In genomic region chr10:86438091-86438749, GRCh38 we compare ENCODE assay signal across 34 cellular contexts.
DNase-seq lines count a peak whose midpoint lies in the region; ATAC-seq, FAIRE-seq and TF ChIP-seq lines count a peak whose summit lies in the region.
"Had no signal": no experiment of that assay in that cellular context is flagged by ENCODE, and none has a peak within 500 bp of the region (broad histone marks: within the 10 kb centered on the region; RNA-seq: fewer than 3 reads in every experiment).

No MANE protein-coding gene starts in this region.

- CTCF ChIA-PET in Calu3 (lab: Charles Lee) (interaction anchor here (0.8 kb wide), 1 partner anchor 38 kb away, joined by 3 read pairs; no protein-coding TSS in a partner anchor), T-cell (lab: Charles Lee) (no interaction called here)

- H3K27ac Mint-ChIP-seq in Calu3 (ENCODE audit: unreplicated experiment) = peak overlapping the region; percentile 21
- H3K27ac Mint-ChIP-seq in T-cell = peak overlapping the region; percentile 27 to 44
- H3K27ac Mint-ChIP-seq: activated naive CD4-positive, alpha-beta T cell treated with anti-CD3 and anti-CD28 coated beads, Interleukin-2, amount 10 ng/mL, durations not matched to agents 7 days and 5 days; memory B cell; T-helper 1 cell treated with Interleukin-12 subunit alpha and Interleukin-12 subunit beta and Interleukin-4 antibody, amounts not matched to agents 30 μg/mL and 1 μg/mL, for 36 hours had no signal

- TF ChIP-seq CTCF in Calu3 (IDR thresholded peaks at IDR 0.05; ENCODE audit: unreplicated experiment) = no peak
- no peak for TF ChIP-seq CTCF in hepatocyte (IDR thresholded peaks at IDR 0.05; ENCODE audit: poor library complexity)
- no peak for TF ChIP-seq CTCF in pancreas (IDR thresholded peaks at IDR 0.05)
- no peak for TF ChIP-seq CTCF in vagina (IDR thresholded peaks at IDR 0.05)

- BruUV-seq in Calu3 (replicated peaks; lab: Mats Ljungman, UMichigan) = no TSS peak

- no peak for TF ChIP-seq POLR2A in vagina (IDR thresholded peaks at IDR 0.05)

- H3K27ac ChIP-seq in hepatocyte (peak overlapping the region; percentile 59), pancreas (peak overlapping the region in 2 of 4 donors; percentile 38 to 64), vagina (no peak overlapping the region)
- H3K27ac ChIP-seq: esophagus squamous epithelium, heart right ventricle, prostate gland, upper lobe of left lung had no signal

- H3K27me3 Mint-ChIP-seq in Calu3 (ENCODE audit: unreplicated experiment) (no peaks in the 10 kb centered on the region), T-cell (no peaks in the 10 kb centered on the region)
- H3K27me3 Mint-ChIP-seq: activated naive CD4-positive, alpha-beta T cell treated with anti-CD3 and anti-CD28 coated beads, Interleukin-2, amount 10 ng/mL, durations not matched to agents 7 days and 5 days; memory B cell had no signal

- POLR2A ChIA-PET in T-cell (lab: Charles Lee) = interaction anchor here in 1 of 2 donors (0.6 kb wide), 2 partner anchors 56 to 187 kb away, joined by 4 to 5 read pairs; no protein-coding TSS in a partner anchor

- H3K36me3 Mint-ChIP-seq in Calu3 (ENCODE audit: insufficient read depth, unreplicated experiment) (peaks cover 42% of the 10 kb centered on the region), T-cell (peaks cover 51% of the 10 kb centered on the region)

- H3K4me1 Mint-ChIP-seq in Calu3 (ENCODE audit: low read depth, unreplicated experiment) (peaks cover 34% of the 10 kb centered on the region), T-cell (peaks cover 17 to 20% (median 17%) of the 10 kb centered on the region in 3 donors)
- H3K4me1 Mint-ChIP-seq: memory B cell had no signal

- intact Hi-C loops in Calu3 (cut with micrococcal nuclease; ENCODE audit: unreplicated experiment) (loop anchor here (5.0 kb wide), 1 partner anchor 36 kb away; no protein-coding TSS in a partner anchor), pancreas (cut with DNase I) (no loop called here), left ventricle myocardium superior (cut with micrococcal nuclease) (no loop called here), vagina (cut with DNase I) (no loop called here)

- H3K27me3 ChIP-seq in hepatocyte = no peaks in the 10 kb centered on the region
- no peaks in the 10 kb centered on the region for H3K27me3 ChIP-seq in pancreas
- no peaks in the 10 kb centered on the region for H3K27me3 ChIP-seq in vagina
- H3K27me3 ChIP-seq: esophagus squamous epithelium, heart right ventricle, neutrophil, upper lobe of left lung had no signal

- H3K36me3 ChIP-seq in hepatocyte (replicated peaks; ENCODE audit: insufficient read depth, low read depth) = no peaks in the 10 kb centered on the region
- peaks cover 0 to 14% (median 5%) of the 10 kb centered on the region in 3 donors for H3K36me3 ChIP-seq in pancreas
- H3K36me3 ChIP-seq in vagina = peaks cover 0 to 34% of the 10 kb centered on the region in 2 donors

- H4K20me1 ChIP-seq in hepatocyte (ENCODE audit: insufficient read depth, poor library complexity, severe bottlenecking) = no peaks in the 10 kb centered on the region

- H3K4me1 ChIP-seq in hepatocyte (ENCODE audit: insufficient read depth) = peaks cover 10% of the 10 kb centered on the region
- peaks cover 13 to 42% (median 40%) of the 10 kb centered on the region in 3 donors for H3K4me1 ChIP-seq in pancreas
- H3K4me1 ChIP-seq in vagina = no peaks in the 10 kb centered on the region
- H3K4me1 ChIP-seq: prostate gland had no signal

- WGBS in hepatocyte (ENCODE audit: low lambda C conversion rate, missing lambda C conversion rate) = 78% methylated on average over 8 of the region's 8 CpGs
- 22 to 32% methylated on average over 8 of the region's 8 CpGs for WGBS in pancreas, 2 donors

- no peaks in the 10 kb centered on the region for H3K9me3 Mint-ChIP-seq in Calu3 (ENCODE audit: low read depth, unreplicated experiment)
- no peaks in the 10 kb centered on the region for H3K9me3 Mint-ChIP-seq in T-cell
- H3K9me3 Mint-ChIP-seq: activated naive CD4-positive, alpha-beta T cell treated with anti-CD3 and anti-CD28 coated beads, Interleukin-2, amount 10 ng/mL, durations not matched to agents 7 days and 5 days; memory B cell; T-helper 1 cell treated with Interleukin-12 subunit alpha and Interleukin-12 subunit beta and Interleukin-4 antibody, amounts not matched to agents 30 μg/mL and 1 μg/mL, for 36 hours had no signal

- no peak for FAIRE-seq in pancreas (lab: Jason Lieb, UNC)
- FAIRE-seq: endometrium, G401.6, TTC549 had no signal

- no peaks in the 10 kb centered on the region for H3K9me2 ChIP-seq in hepatocyte (replicated peaks; ENCODE audit: insufficient read depth)

- ATAC-seq in T-cell (replicated peaks in 1 of 4) (no peak), pancreas (peak; percentile 47 to 61 (median 53)), left ventricle myocardium superior (no peak)
- ATAC-seq: heart right ventricle had no signal

- H3K9me3 ChIP-seq in hepatocyte (ENCODE audit: low read depth) (no peaks in the 10 kb centered on the region), pancreas (no peaks in the 10 kb centered on the region), vagina (no peaks in the 10 kb centered on the region)
- H3K9me3 ChIP-seq: esophagus squamous epithelium, heart right ventricle, neutrophil, prostate gland, upper lobe of left lung had no signal

- H3K79me2 ChIP-seq in hepatocyte = no peaks in the 10 kb centered on the region

- H3K4me2 ChIP-seq in hepatocyte = no peak overlapping the region

- no peak for DNase-seq in Calu3
- DNase-seq in T-cell = no peak
- DNase-seq in hepatocyte (ENCODE audit: low spot score) = no peak
- DNase-seq in pancreas = no peak
- DNase-seq in left ventricle myocardium superior = no peak
- no peak for DNase-seq in vagina (ENCODE audit: extremely low spot score in 2 of 2)
- DNase-seq in amniotic stem cell (lab: John Stamatoyannopoulos, UW) = no peak
- no peak for DNase-seq in HPDE6-E6E7 (ENCODE audit: extremely low spot score)
- DNase-seq: activated CD4-positive, alpha-beta T cell treated with anti-CD3 and anti-CD28 coated beads for 1 hour; activated naive CD4-positive, alpha-beta T cell treated with anti-CD3 and anti-CD28 coated beads, Interleukin-2, amount 10 ng/mL, durations not matched to agents 7 days and 5 days; activated T-cell treated with anti-CD3 and anti-CD28 coated beads, Interleukin-2, amount 50 U/mL, for 1 hour; aorta; caudate nucleus; dermis blood vessel endothelial cell; DMS53; esophagus squamous epithelium; foreskin melanocyte; HCEC 1CT; heart right ventricle; Kasumi-1; kidney glomerular epithelial cell; NCI-H1436; NCI-H2107; NCI-H446; NCI-H774; stimulated activated CD4-positive, alpha-beta T cell treated with anti-CD3 and anti-CD28 coated beads, Interleukin-15, amount 100 ng/mL, for 24 hours; upper lobe of left lung had no signal

- H3K4me3 Mint-ChIP-seq in Calu3 (ENCODE audit: low read depth, unreplicated experiment) (no peak overlapping the region), T-cell (no peak overlapping the region)
- H3K4me3 Mint-ChIP-seq: activated naive CD4-positive, alpha-beta T cell treated with anti-CD3 and anti-CD28 coated beads, Interleukin-2, amount 10 ng/mL, durations not matched to agents 7 days and 5 days; memory B cell; T-helper 1 cell treated with Interleukin-12 subunit alpha and Interleukin-12 subunit beta and Interleukin-4 antibody, amounts not matched to agents 30 μg/mL and 1 μg/mL, for 36 hours had no signal

- no peak overlapping the region for H3K4me3 ChIP-seq in hepatocyte
- H3K4me3 ChIP-seq in pancreas = no peak overlapping the region
- no peak overlapping the region for H3K4me3 ChIP-seq in vagina
- H3K4me3 ChIP-seq: esophagus squamous epithelium, heart right ventricle, prostate gland, upper lobe of left lung had no signal

- no peak overlapping the region for H2AFZ ChIP-seq in hepatocyte

Comparison
In these comparisons a context has a peak if more than half of its experiments do, and no peak if none do; other contexts are left out.
1. ATAC-seq: peak in pancreas (4 of 4); none in T-cell (0 of 4) and left ventricle myocardium superior (single experiment).